In genomic region chr6:52802806-52803205, GRCh38 we compare ENCODE assay signal across 1 cellular context.
TF ChIP-seq lines count a peak whose summit lies in the region.

No MANE protein-coding gene starts in this region.

TF ChIP-seq in liver, 16 proteins besides CTCF, POLR2A, EP300 and RAD21 (continued from another document):
- no peak for TF ChIP-seq SP1 (IDR thresholded peaks at IDR 0.05)
